13 cellular contexts compared by ENCODE assay signal in the genomic region with DNA sequence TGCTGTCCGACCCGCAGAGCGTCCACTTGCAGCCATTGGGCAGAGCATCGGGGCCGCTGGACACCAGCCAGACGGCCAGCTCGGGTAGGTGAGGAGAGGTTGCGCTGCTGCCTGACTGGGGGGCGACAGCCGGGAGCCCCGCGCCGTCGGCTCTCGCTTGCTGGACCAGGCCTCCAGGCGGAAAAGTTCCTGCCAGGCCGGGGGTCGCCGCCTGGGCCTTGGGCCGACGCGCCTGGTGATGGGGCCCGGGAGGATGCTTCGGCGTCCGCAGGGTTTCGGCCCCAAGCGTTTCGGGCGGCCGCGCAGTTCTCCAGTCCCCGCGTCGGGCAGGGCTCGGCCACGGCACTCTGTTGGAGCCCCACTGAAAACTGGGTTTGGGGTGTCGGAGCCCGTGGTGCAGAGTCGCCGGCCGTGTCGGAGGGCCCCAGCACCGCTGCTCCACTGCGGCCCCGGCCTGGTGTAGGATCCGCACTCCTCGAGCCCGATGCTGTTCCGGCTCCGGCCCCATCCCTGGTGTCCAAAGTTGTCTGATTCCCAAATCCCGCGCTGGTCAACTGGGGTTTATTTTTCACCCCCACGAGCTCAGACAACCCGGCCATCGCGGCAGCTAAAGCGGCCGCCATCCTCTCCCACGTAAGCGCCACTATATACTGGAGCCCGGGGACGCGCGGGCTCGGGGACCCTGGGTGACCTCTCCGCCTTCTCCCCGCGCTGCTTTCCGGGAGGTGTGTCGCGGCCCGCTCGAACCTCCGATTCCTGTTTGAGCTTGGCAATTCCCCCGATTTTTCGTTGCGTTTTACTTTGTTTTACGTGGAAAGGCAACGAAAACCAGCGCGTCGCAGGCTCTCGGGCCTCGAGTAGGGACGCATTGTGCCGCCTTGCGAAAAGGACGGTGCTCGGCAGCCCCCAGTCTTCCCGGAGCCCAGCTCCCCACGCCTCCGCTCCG. TPM values are rescaled to one million over a fixed set of nuclear protein-coding genes. Genes with fewer than 3 reads are reported as not detected.
A peak's percentile ranks its signal among the peaks of the same experiment; 100 is the strongest.
DNase-seq lines count a peak whose midpoint lies in the region; ATAC-seq and TF ChIP-seq lines count a peak whose summit lies in the region.
"Had no signal": no experiment of that assay in that cellular context is flagged by ENCODE, and none has a peak within 500 bp of the region (broad histone marks: within the 10 kb centered on the region; RNA-seq: fewer than 3 reads in every experiment).

No MANE protein-coding gene starts in this region.

- POLR2A ChIA-PET in WTC11 (lab: Charles Lee): no interaction called here

- intact Hi-C loops in sciatic nerve (cut with DNase I) (no loop called here), posterior vena cava (cut with DNase I) (no loop called here)

- peaks cover 0 to 33% of the 10 kb centered on the region in 2 donors for H3K4me1 ChIP-seq in right atrium auricular region
- H3K4me1 ChIP-seq: HAP-1 had no signal

- no peaks in the 10 kb centered on the region for H3K36me3 Mint-ChIP-seq in WTC11

- CTCF ChIA-PET in WTC11 (lab: Charles Lee): interaction anchor here (0.7 to 11.1 kb wide), 7 partner anchors 10 to 54 kb away, joined by 3 to 89 read pairs (median 5); no protein-coding TSS in a partner anchor

- H3K27me3 ChIP-seq in right atrium auricular region: peaks cover 37 to 52% of the 10 kb centered on the region in 2 donors

- in situ Hi-C loops in GM13976 (cut with MboI; ENCODE audit: low sequenced_read_pairs, unreplicated experiment): no loop called here

- no peaks in the 10 kb centered on the region for H3K36me3 ChIP-seq in right atrium auricular region
- H3K36me3 ChIP-seq: HAP-1 had no signal

- peak; percentile 64 for DNase-seq in GM13976 (ENCODE audit: low spot score)
- DNase-seq in WTC11 (ENCODE audit: low spot score): peak; percentile 35
- no peak for DNase-seq in right atrium auricular region (ENCODE audit: low spot score)
- DNase-seq in sciatic nerve (ENCODE audit: low spot score): no peak
- no peak for DNase-seq in posterior vena cava (ENCODE audit: low spot score)
- DNase-seq: KG1 had no signal

- H3K27me3 Mint-ChIP-seq in WTC11 (ENCODE audit: low read depth): peaks cover 96% of the 10 kb centered on the region

- ATAC-seq in WTC11 (peak; percentile 24), sciatic nerve (peak; percentile 21), GM18868 (IDR thresholded peaks at IDR 0.05; ENCODE audit: unreplicated experiment) (no peak), GM21529 (IDR thresholded peaks at IDR 0.05; ENCODE audit: unreplicated experiment) (no peak), GM19324 (IDR thresholded peaks at IDR 0.05; ENCODE audit: low FRiP score, unreplicated experiment) (no peak)

- H3K27ac ChIP-seq in right atrium auricular region: no peak overlapping the region

- no peak for TF ChIP-seq CTCF in GM13976 (IDR thresholded peaks at IDR 0.05; ENCODE audit: borderline replicate concordance, control extremely low read depth, extremely low read depth, insufficient read depth, missing control alignments)
- no peak for TF ChIP-seq CTCF in WTC11 (IDR thresholded peaks at IDR 0.05)
- no peak for TF ChIP-seq CTCF in right atrium auricular region (IDR thresholded peaks at IDR 0.05)

- no peak overlapping the region for H3K27ac Mint-ChIP-seq in WTC11

- H3K4me1 Mint-ChIP-seq in WTC11: peaks cover 32% of the 10 kb centered on the region

- H3K9me3 Mint-ChIP-seq in WTC11: no peaks in the 10 kb centered on the region

- H3K4me3 ChIP-seq in right atrium auricular region: peak overlapping the region; percentile 1 to 39
- H3K4me3 ChIP-seq: HAP-1 had no signal

- peak overlapping the region; percentile 66 for H3K4me3 Mint-ChIP-seq in WTC11

- no peaks in the 10 kb centered on the region for H3K9me3 ChIP-seq in right atrium auricular region
- H3K9me3 ChIP-seq: HAP-1 had no signal

TF ChIP-seq in WTC11, 78 proteins besides CTCF, POLR2A, EP300 and RAD21:
- TF ChIP-seq CREM (CRISPR knock-in tag; IDR thresholded peaks at IDR 0.05): no peak
- TF ChIP-seq, protein P1, sequence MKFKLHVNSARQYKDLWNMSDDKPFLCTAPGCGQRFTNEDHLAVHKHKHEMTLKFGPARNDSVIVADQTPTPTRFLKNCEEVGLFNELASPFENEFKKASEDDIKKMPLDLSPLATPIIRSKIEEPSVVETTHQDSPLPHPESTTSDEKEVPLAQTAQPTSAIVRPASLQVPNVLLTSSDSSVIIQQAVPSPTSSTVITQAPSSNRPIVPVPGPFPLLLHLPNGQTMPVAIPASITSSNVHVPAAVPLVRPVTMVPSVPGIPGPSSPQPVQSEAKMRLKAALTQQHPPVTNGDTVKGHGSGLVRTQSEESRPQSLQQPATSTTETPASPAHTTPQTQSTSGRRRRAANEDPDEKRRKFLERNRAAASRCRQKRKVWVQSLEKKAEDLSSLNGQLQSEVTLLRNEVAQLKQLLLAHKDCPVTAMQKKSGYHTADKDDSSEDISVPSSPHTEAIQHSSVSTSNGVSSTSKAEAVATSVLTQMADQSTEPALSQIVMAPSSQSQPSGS (CRISPR knock-in tag; IDR thresholded peaks at IDR 0.05; ENCODE audit: borderline replicate concordance, low read depth): no peak
- TF ChIP-seq, protein P2, sequence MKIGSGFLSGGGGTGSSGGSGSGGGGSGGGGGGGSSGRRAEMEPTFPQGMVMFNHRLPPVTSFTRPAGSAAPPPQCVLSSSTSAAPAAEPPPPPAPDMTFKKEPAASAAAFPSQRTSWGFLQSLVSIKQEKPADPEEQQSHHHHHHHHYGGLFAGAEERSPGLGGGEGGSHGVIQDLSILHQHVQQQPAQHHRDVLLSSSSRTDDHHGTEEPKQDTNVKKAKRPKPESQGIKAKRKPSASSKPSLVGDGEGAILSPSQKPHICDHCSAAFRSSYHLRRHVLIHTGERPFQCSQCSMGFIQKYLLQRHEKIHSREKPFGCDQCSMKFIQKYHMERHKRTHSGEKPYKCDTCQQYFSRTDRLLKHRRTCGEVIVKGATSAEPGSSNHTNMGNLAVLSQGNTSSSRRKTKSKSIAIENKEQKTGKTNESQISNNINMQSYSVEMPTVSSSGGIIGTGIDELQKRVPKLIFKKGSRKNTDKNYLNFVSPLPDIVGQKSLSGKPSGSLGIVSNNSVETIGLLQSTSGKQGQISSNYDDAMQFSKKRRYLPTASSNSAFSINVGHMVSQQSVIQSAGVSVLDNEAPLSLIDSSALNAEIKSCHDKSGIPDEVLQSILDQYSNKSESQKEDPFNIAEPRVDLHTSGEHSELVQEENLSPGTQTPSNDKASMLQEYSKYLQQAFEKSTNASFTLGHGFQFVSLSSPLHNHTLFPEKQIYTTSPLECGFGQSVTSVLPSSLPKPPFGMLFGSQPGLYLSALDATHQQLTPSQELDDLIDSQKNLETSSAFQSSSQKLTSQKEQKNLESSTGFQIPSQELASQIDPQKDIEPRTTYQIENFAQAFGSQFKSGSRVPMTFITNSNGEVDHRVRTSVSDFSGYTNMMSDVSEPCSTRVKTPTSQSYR (CRISPR knock-in tag; IDR thresholded peaks at IDR 0.05): no peak
- TF ChIP-seq, protein P3, sequence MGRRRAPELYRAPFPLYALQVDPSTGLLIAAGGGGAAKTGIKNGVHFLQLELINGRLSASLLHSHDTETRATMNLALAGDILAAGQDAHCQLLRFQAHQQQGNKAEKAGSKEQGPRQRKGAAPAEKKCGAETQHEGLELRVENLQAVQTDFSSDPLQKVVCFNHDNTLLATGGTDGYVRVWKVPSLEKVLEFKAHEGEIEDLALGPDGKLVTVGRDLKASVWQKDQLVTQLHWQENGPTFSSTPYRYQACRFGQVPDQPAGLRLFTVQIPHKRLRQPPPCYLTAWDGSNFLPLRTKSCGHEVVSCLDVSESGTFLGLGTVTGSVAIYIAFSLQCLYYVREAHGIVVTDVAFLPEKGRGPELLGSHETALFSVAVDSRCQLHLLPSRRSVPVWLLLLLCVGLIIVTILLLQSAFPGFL (CRISPR knock-in tag; IDR thresholded peaks at IDR 0.05; ENCODE audit: borderline replicate concordance): no peak
- TF ChIP-seq, protein P4, sequence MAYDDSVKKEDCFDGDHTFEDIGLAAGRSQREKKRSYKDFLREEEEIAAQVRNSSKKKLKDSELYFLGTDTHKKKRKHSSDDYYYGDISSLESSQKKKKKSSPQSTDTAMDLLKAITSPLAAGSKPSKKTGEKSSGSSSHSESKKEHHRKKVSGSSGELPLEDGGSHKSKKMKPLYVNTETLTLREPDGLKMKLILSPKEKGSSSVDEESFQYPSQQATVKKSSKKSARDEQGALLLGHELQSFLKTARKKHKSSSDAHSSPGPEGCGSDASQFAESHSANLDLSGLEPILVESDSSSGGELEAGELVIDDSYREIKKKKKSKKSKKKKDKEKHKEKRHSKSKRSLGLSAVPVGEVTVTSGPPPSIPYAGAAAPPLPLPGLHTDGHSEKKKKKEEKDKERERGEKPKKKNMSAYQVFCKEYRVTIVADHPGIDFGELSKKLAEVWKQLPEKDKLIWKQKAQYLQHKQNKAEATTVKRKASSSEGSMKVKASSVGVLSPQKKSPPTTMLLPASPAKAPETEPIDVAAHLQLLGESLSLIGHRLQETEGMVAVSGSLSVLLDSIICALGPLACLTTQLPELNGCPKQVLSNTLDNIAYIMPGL (CRISPR knock-in tag; IDR thresholded peaks at IDR 0.05): peak; percentile 31; the same call in 1 of the 2 replicates
- TF ChIP-seq NFATC4 (CRISPR knock-in tag; IDR thresholded peaks at IDR 0.05): no peak
- TF ChIP-seq RORB (CRISPR knock-in tag; IDR thresholded peaks at IDR 0.05): no peak

RNA-seq across cellular contexts. Expression of gene VSX2, which starts 0.9 kb away (rescaled TPM):
- 0.11 to 0.16 TPM in 2 of 3 replicates, not detected in the other for total RNA-seq in WTC11 (2021)
- not detected for total RNA-seq in right atrium auricular region
- not detected for total RNA-seq in sciatic nerve
- not detected for total RNA-seq in posterior vena cava
- total RNA-seq: OCI-LY7, pulmonary artery endothelial cell, subcutaneous adipose tissue had no signal

Comparison
In these comparisons a context has a peak if more than half of its experiments do, and no peak if none do; other contexts are left out.
1. DNase-seq: peak in GM13976 (single experiment) and WTC11 (single experiment); none in right atrium auricular region (single experiment), sciatic nerve (single experiment) and posterior vena cava (single experiment).
2. ATAC-seq: peak in WTC11 (single experiment) and sciatic nerve (single experiment); none in GM18868 (single experiment), GM21529 (single experiment) and GM19324 (single experiment).